In the genomic region with DNA sequence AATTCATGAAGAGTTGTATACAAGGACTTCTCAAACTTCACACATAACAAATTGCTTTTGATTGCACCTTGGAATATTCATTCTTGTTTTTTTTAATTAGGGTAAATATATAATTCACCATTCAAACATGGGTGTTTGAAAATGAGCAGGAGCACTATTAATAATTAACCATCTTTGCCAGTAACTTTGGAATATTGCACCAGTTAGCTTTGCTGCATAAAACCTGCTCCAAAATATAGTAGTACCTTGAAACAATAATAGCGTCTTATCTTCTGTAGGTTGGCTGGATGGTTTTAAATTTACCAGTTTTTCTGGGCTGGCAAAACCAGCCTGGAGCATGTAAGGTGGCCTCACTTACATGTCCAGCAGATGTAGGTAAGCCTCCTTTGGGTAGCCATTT, we compare ENCODE assay signal across 26 cellular contexts.
DNase-seq lines count a peak whose midpoint lies in the region; FAIRE-seq and TF ChIP-seq lines count a peak whose summit lies in the region.
"Had no signal": no experiment of that assay in that cellular context is flagged by ENCODE, and none has a peak within 500 bp of the region (broad histone marks: within the 10 kb centered on the region; RNA-seq: fewer than 3 reads in every experiment).

No MANE protein-coding gene starts in this region.

- no peaks in the 10 kb centered on the region for H3K36me3 ChIP-seq in H1 (ENCODE audit: control insufficient read depth in 2 of 4, insufficient read depth in 4 of 4, low read length in 3 of 4)
- H3K36me3 ChIP-seq in prostate gland: no peaks in the 10 kb centered on the region
- H3K36me3 ChIP-seq: BLaER1 treated with 17β-estradiol and CSF1 and Interleukin-3, amounts not matched to agents 10 nM and 100 nM had no signal

- H2BK5ac ChIP-seq in H1 (ENCODE audit: low read depth, low read length): no peak overlapping the region

- no peak overlapping the region for H3K23ac ChIP-seq in H1 (ENCODE audit: insufficient read length)

- DNase-seq in H1 (ENCODE audit: low read depth in 1 of 2, low spot score in 2 of 2): no peak
- no peak for DNase-seq in mesothelial cell of epicardium (ENCODE audit: low spot score in 2 of 2, unreplicated experiment in 2 of 2)
- no peak for DNase-seq in prostate gland (ENCODE audit: low spot score)
- no peak for DNase-seq in NCI-H2081 treated with DMSO at 0.1 percent for 48 hours (lab: John Stamatoyannopoulos, UW)
- DNase-seq in Kasumi-1 (lab: John Stamatoyannopoulos, UW): no peak
- DNase-seq in H4 (ENCODE audit: low spot score): no peak
- no peak for DNase-seq in stimulated activated CD4-positive, alpha-beta T cell treated with anti-CD3 and anti-CD28 coated beads, Interleukin-4, amount 100 ng/mL, for 24 hours
- DNase-seq: AML-193; CD4-positive, alpha-beta memory T cell; COR-L47; DMS79; EL; GDM1; H7; Karpas-422; NCI-H1436 treated with DMSO at 0.1 percent for 48 hours; NCI-H187 treated with DMSO at 0.1 percent for 48 hours; NCI-H446; NCI-H524 treated with DMSO at 0.1 percent for 48 hours; SIG-M5 had no signal

- H3K27ac Mint-ChIP-seq in mesothelial cell of epicardium: peak overlapping the region; percentile 37
- H3K27ac Mint-ChIP-seq: CD4-positive, alpha-beta memory T cell had no signal

- no peak overlapping the region for H2BK20ac ChIP-seq in H1 (ENCODE audit: low read length)

- no peak overlapping the region for H3K4me2 ChIP-seq in H1 (ENCODE audit: insufficient read depth in 1 of 2, low read depth in 2 of 2, low read length in 2 of 2)
- H3K4me2 ChIP-seq: BLaER1 treated with 17β-estradiol and CSF1 and Interleukin-3, amounts not matched to agents 10 nM and 100 nM had no signal

- intact Hi-C loops in prostate gland (cut with DNase I): no loop called here

- CTCF ChIA-PET in H1 (lab: Charles Lee; ENCODE audit: partially characterized antibody): no interaction called here

- H4K20me1 ChIP-seq in H1 (replicated peaks in 1 of 2; ENCODE audit: control insufficient read depth in 1 of 2, insufficient read depth in 2 of 2, low read length in 2 of 2): no peaks in the 10 kb centered on the region
- H4K20me1 ChIP-seq: BLaER1 treated with 17β-estradiol and CSF1 and Interleukin-3, amounts not matched to agents 10 nM and 100 nM had no signal

- TF ChIP-seq EP300 in H1 (IDR thresholded peaks at IDR 0.05; ENCODE audit: borderline replicate concordance in 1 of 2, low read depth in 2 of 2, low read length in 2 of 2): no peak

- no peaks in the 10 kb centered on the region for H3K79me1 ChIP-seq in H1 (ENCODE audit: low read depth, low read length)

- TF ChIP-seq CTCF in 22Rv1 (IDR thresholded peaks at IDR 0.05) (no peak), H1 (IDR thresholded peaks at IDR 0.05; ENCODE audit: control extremely low read depth in 1 of 3, insufficient read depth in 1 of 3, low read depth in 1 of 3, low read length in 3 of 3) (no peak), mesothelial cell of epicardium (IDR thresholded peaks at IDR 0.05; ENCODE audit: unreplicated experiment) (no peak), prostate gland (IDR thresholded peaks at IDR 0.05) (no peak)

- H2BK12ac ChIP-seq in H1 (ENCODE audit: low read depth, low read length): no peak overlapping the region

- POLR2A ChIA-PET in H1 (lab: Charles Lee; ENCODE audit: partially characterized antibody): no interaction called here

- no peaks in the 10 kb centered on the region for H3K9me3 Mint-ChIP-seq in mesothelial cell of epicardium

- no peak overlapping the region for H3K14ac ChIP-seq in H1 (ENCODE audit: insufficient read length)

- H3K4me1 ChIP-seq in H1 (replicated peaks in 1 of 4; ENCODE audit: control insufficient read depth in 3 of 4, insufficient read depth in 4 of 4, low read length in 3 of 4) (no peaks in the 10 kb centered on the region), prostate gland (replicated peaks) (peaks cover 3% of the 10 kb centered on the region)

- 95% methylated on average over 1 of the region's 1 CpG; no CpG with 5 or more reads in 1 of the 2 experiments for WGBS in H1 (ENCODE audit: extremely low coverage in 1 of 2, insufficient coverage in 1 of 2, insufficient read length in 1 of 2, insufficient replicate concordance in 2 of 2, low coverage in 1 of 2, low lambda C conversion rate in 2 of 2, missing lambda C conversion rate in 1 of 2), 2 experiments
- WGBS in prostate gland: 37% methylated on average over 1 of the region's 1 CpG

- H3K9ac ChIP-seq in H1 (replicated peaks in 1 of 4; ENCODE audit: extremely low read depth in 1 of 4, low read depth in 3 of 4, low read length in 3 of 4): no peak overlapping the region
- H3K9ac ChIP-seq: BLaER1 treated with 17β-estradiol and CSF1 and Interleukin-3, amounts not matched to agents 10 nM and 100 nM had no signal

- H3K27ac ChIP-seq in 22Rv1: peak overlapping the region; percentile 87
- no peak overlapping the region for H3K27ac ChIP-seq in H1 (ENCODE audit: low read depth, low read length)
- peak overlapping the region; percentile 33 to 56 for H3K27ac ChIP-seq in prostate gland
- H3K27ac ChIP-seq: BLaER1 treated with 17β-estradiol and CSF1 and Interleukin-3, amounts not matched to agents 10 nM and 100 nM; SK-N-MC had no signal

- H2AFZ ChIP-seq in H1 (ENCODE audit: low read length): 0 out of 2 replicates have a peak overlapping the region, but pooled peaks have one; percentile 57

- H3K18ac ChIP-seq in H1 (ENCODE audit: extremely low read depth, low read length): no peak overlapping the region

- H3K79me2 ChIP-seq in H1 (ENCODE audit: control insufficient read depth in 1 of 2, insufficient read depth in 2 of 2, low read length in 2 of 2): no peaks in the 10 kb centered on the region

- no peak overlapping the region for H3K4ac ChIP-seq in H1 (replicated peaks; ENCODE audit: insufficient read length, low read depth, low read length)

- TF ChIP-seq RAD21 in H1 (IDR thresholded peaks at IDR 0.05 in 1 of 2, conservative IDR thresholded peaks at IDR 0.05 in 1 of 2; ENCODE audit: low read depth in 2 of 2, low read length in 2 of 2): no peak

- no peak overlapping the region for H4K8ac ChIP-seq in H1 (ENCODE audit: extremely low read depth, insufficient read depth, low read length)

- no peak overlapping the region for H2AK5ac ChIP-seq in H1 (ENCODE audit: low read depth, low read length)

- H4K91ac ChIP-seq in H1 (replicated peaks; ENCODE audit: insufficient read length, low read length): no peak overlapping the region

- no peaks in the 10 kb centered on the region for H3K36me3 Mint-ChIP-seq in mesothelial cell of epicardium
- H3K36me3 Mint-ChIP-seq: CD4-positive, alpha-beta memory T cell had no signal

- H3K4me3 ChIP-seq in H1 (ENCODE audit: extremely low read depth in 1 of 4, insufficient read depth in 2 of 4, low read depth in 3 of 4, low read length in 4 of 4) (no peak overlapping the region), prostate gland (no peak overlapping the region)
- H3K4me3 ChIP-seq: BLaER1 treated with 17β-estradiol and CSF1 and Interleukin-3, amounts not matched to agents 10 nM and 100 nM; GM12878; SK-N-MC had no signal

- H3K9me3 ChIP-seq in H1 (ENCODE audit: insufficient read depth in 2 of 2, low read depth in 1 of 2, low read length in 1 of 2) (no peaks in the 10 kb centered on the region), prostate gland (no peaks in the 10 kb centered on the region)
- H3K9me3 ChIP-seq: BLaER1 treated with 17β-estradiol and CSF1 and Interleukin-3, amounts not matched to agents 10 nM and 100 nM had no signal

- H3K4me1 Mint-ChIP-seq in mesothelial cell of epicardium: peaks cover 25% of the 10 kb centered on the region
- H3K4me1 Mint-ChIP-seq: CD4-positive, alpha-beta memory T cell had no signal

- no peak for FAIRE-seq in H1 (lab: Jason Lieb, UNC)
- FAIRE-seq: A204.1, GM12878, RCC 7860 had no signal

- no peaks in the 10 kb centered on the region for H3K23me2 ChIP-seq in H1 (ENCODE audit: low read depth, low read length)

- H3K27me3 ChIP-seq in H1 (replicated peaks in 1 of 4; ENCODE audit: control insufficient read depth in 3 of 4, extremely low read depth in 1 of 4, insufficient read depth in 3 of 4, low read length in 3 of 4): no peaks in the 10 kb centered on the region
- no peaks in the 10 kb centered on the region for H3K27me3 ChIP-seq in prostate gland (replicated peaks; ENCODE audit: insufficient read depth)
- H3K27me3 ChIP-seq: BLaER1 treated with 17β-estradiol and CSF1 and Interleukin-3, amounts not matched to agents 10 nM and 100 nM had no signal

- no peak for TF ChIP-seq POLR2A in H1 (IDR thresholded peaks at IDR 0.05; ENCODE audit: control extremely low read depth in 1 of 2, low read depth in 2 of 2, low read length in 2 of 2)
- no peak for TF ChIP-seq POLR2A in prostate gland (IDR thresholded peaks at IDR 0.05)

- H2BK15ac ChIP-seq in H1 (ENCODE audit: low read length): no peak overlapping the region

- no peak overlapping the region for H3K4me3 Mint-ChIP-seq in mesothelial cell of epicardium
- H3K4me3 Mint-ChIP-seq: CD4-positive, alpha-beta memory T cell had no signal

- H4K5ac ChIP-seq in H1 (ENCODE audit: insufficient read length, low read depth, low read length): no peak overlapping the region

- H2BK120ac ChIP-seq in H1 (replicated peaks; ENCODE audit: low read depth, low read length): no peak overlapping the region

- no peak overlapping the region for H3K56ac ChIP-seq in H1 (replicated peaks; ENCODE audit: insufficient read length, low read depth, low read length)

- no peaks in the 10 kb centered on the region for H3K27me3 Mint-ChIP-seq in mesothelial cell of epicardium (ENCODE audit: low read depth)
- H3K27me3 Mint-ChIP-seq: CD4-positive, alpha-beta memory T cell had no signal

TF ChIP-seq in H1, 55 proteins besides CTCF, POLR2A, EP300 and RAD21:
- TF ChIP-seq EZH2 (IDR thresholded peaks at IDR 0.05; ENCODE audit: low read depth, low read length, severe bottlenecking): no peak
